ENCODE assay signal across 8 cellular contexts in the genomic region with DNA sequence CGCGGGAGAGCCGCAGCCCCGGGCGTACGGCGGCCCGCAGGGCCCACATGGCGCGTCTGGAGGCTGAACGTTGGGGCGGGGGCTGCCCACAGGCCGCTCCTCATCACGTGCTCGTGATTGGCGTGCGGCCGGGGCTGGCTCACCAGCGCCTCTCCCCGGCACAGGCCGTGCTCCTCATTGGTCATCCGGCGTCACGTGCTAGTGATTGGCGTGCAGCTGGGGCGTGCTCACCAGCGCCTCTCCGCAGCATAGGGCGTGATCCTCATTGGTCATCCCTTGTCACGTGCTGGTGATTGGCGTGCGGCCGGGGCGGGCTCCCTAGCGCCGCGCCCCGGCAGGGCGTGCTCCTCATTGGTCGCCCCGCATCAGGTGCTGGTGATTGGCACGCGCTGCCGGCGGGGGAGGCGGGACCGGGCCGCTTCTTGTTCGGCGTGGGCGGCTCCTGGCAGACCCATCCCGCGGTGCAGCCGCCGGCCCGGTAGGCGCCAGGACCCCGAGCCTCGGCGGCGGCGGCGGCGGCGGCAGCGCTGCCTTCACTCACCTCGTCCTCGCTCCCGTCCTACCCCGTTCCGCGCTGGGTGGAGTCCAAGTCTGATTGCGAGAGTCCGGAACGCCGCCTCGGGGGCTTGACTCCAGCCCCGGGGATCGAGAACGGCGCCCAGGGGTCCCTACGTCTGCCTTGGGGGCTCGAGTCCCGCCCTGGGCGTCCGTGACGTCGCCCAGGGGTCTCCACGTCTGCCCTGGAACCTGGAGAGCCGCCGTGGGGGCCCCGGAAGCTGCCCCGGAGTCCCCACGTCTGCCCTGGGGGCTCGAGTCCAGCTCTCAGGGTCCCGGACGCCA. TPM values are rescaled to one million over a fixed set of nuclear protein-coding genes. Genes with fewer than 3 reads are reported as not detected.
DNase-seq lines count a peak whose midpoint lies in the region; ATAC-seq and TF ChIP-seq lines count a peak whose summit lies in the region.

A gene with protein sequence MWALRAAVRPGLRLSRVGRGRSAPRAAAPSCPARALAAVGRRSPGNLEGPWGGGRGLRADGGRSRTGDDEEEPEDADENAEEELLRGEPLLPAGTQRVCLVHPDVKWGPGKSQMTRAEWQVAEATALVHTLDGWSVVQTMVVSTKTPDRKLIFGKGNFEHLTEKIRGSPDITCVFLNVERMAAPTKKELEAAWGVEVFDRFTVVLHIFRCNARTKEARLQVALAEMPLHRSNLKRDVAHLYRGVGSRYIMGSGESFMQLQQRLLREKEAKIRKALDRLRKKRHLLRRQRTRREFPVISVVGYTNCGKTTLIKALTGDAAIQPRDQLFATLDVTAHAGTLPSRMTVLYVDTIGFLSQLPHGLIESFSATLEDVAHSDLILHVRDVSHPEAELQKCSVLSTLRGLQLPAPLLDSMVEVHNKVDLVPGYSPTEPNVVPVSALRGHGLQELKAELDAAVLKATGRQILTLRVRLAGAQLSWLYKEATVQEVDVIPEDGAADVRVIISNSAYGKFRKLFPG (minus strand): TSS at position 58 of the 840 bp plus-strand sequence. CDS start 9 bp downstream, at position 49.

- H3K9me3 ChIP-seq in WERI-Rb-1 (ENCODE audit: severe bottlenecking) (no peaks in the 10 kb centered on the region), left lung (no peaks in the 10 kb centered on the region)

- H3K4me3 ChIP-seq in WERI-Rb-1 (ENCODE audit: low read depth, low read length) (peak within 1 kb of the TSS; percentile 94), choroid plexus epithelial cell (ENCODE audit: low read depth, low read length) (peak within 1 kb of the TSS; percentile 93), left lung (peak within 1 kb of the TSS; percentile 67 to 89)

- ATAC-seq in HG03280 (IDR thresholded peaks at IDR 0.05; ENCODE audit: unreplicated experiment) (peak; percentile 80), left lung (peak; percentile 81)

- DNase-seq in activated gamma-delta T cell treated with Interleukin-2 at 50 U/mL for 16 hours (peak; percentile 98), activated gamma-delta T cell (lab: John Stamatoyannopoulos, UW) (no peak), WERI-Rb-1 (peak; percentile 99), choroid plexus epithelial cell (ENCODE audit: low read depth) (peak; percentile 100), left lung (peak; percentile 100), NCI-H510A (lab: John Stamatoyannopoulos, UW) (no peak)
- DNase-seq in stimulated activated CD4-positive, alpha-beta T cell treated with anti-CD3 and anti-CD28 coated beads, Interleukin-4, amount 100 ng/mL, for 24 hours, result peak; percentile 99

- H3K27ac ChIP-seq in WERI-Rb-1 (peak within 1 kb of the TSS; percentile 92), left lung (peak within 1 kb of the TSS; percentile 90 to 96)

- intact Hi-C loops in left lung (cut with DNase I), result no loop called here

- no peaks in the 10 kb centered on the region for H3K27me3 ChIP-seq in WERI-Rb-1 (ENCODE audit: insufficient read depth, low read depth, severe bottlenecking)
- H3K27me3 ChIP-seq in left lung, result peaks cover 0 to under 1% of the 10 kb centered on the region in 2 donors

- peaks cover 7 to 21% of the 10 kb centered on the region in 2 donors for H3K4me1 ChIP-seq in left lung

- H3K36me3 ChIP-seq in WERI-Rb-1 (peaks cover 18% of the 10 kb centered on the region), left lung (peaks cover 0 to 23% of the 10 kb centered on the region in 2 donors)

- TF ChIP-seq CTCF in WERI-Rb-1 (IDR thresholded peaks at IDR 0.05; ENCODE audit: low read depth, low read length), result peak; percentile 47
- peak; percentile 23 for TF ChIP-seq CTCF in choroid plexus epithelial cell (conservative IDR thresholded peaks at IDR 0.05; ENCODE audit: low read depth, low read length)
- no peak for TF ChIP-seq CTCF in left lung (IDR thresholded peaks at IDR 0.05)

RNA-seq across cellular contexts. Expression of the gene that starts here (rescaled TPM):
- 10 to 100 TPM; 41.0 to 57.8 TPM for total RNA-seq in left lung

Comparison
In these comparisons a context has a peak if more than half of its experiments do, and no peak if none do; other contexts are left out.
1. DNase-seq: peak in activated gamma-delta T cell treated with Interleukin-2 at 50 U/mL for 16 hours (single experiment), WERI-Rb-1 (single experiment), choroid plexus epithelial cell (single experiment), left lung (2 of 2) and stimulated activated CD4-positive, alpha-beta T cell treated with anti-CD3 and anti-CD28 coated beads, Interleukin-4, amount 100 ng/mL, for 24 hours (single experiment); none in activated gamma-delta T cell (single experiment) and NCI-H510A (single experiment).
2. CTCF ChIP-seq: peak in WERI-Rb-1 (single experiment) and choroid plexus epithelial cell (single experiment); none in left lung (0 of 2).
3. Peak in every context shown above with its lines, with median percentiles within 50 percentile points of each other: H3K4me3 ChIP-seq.